Comparison of ENCODE assay signal across 8 cellular contexts in the genomic region with DNA sequence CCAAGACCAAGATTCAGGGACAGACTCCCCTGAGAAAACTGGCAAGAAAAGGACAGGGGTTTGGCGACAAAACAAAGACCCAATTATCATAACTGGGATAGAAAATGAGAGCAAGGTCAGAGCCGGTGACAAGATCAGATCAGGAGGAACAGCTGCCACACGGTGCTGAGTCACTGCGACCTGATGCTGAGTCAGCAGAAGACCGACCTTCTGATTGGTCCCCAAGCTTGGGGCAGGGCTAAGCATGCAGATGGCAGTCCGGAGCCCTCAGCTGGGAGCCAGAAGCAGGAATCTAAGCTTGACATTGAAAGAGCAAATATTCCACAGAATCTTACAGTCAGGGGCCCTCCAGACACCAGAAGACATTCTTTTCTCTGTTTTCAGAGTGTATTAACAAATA. TPM values are rescaled to one million over a fixed set of nuclear protein-coding genes. Genes with fewer than 3 reads are reported as not detected.
DNase-seq lines count a peak whose midpoint lies in the region; ATAC-seq and TF ChIP-seq lines count a peak whose summit lies in the region.

No MANE protein-coding gene starts in this region.

- DNase-seq in GM19240 (ENCODE audit: insufficient read length, low spot score) (peak; percentile 17), NCI-H2171 treated with DMSO at 0.1 percent for 48 hours (lab: John Stamatoyannopoulos, UW) (peak; percentile 98), WTC11 (ENCODE audit: low spot score) (peak; percentile 92), epithelial cell of proximal tubule (ENCODE audit: low read depth) (peak; percentile 70), myocyte (ENCODE audit: low read depth) (peak; percentile 88), thoracic aorta (ENCODE audit: low spot score) (peak; percentile 30)

- H3K27ac Mint-ChIP-seq in WTC11 = peak overlapping the region; percentile 77; the same call in 1 of the 2 replicates

- 0 out of 2 replicates have a peak, but pooled peaks cover 4% of the 10 kb centered on the region for H3K9me3 Mint-ChIP-seq in WTC11

- no peaks in the 10 kb centered on the region for H3K27me3 Mint-ChIP-seq in WTC11 (ENCODE audit: low read depth)

- no peaks in the 10 kb centered on the region for H3K36me3 Mint-ChIP-seq in WTC11

- peaks cover 16% of the 10 kb centered on the region for H3K4me1 Mint-ChIP-seq in WTC11

- peak overlapping the region; percentile 55 for H3K27ac ChIP-seq in C4-2B
- no peak overlapping the region for H3K27ac ChIP-seq in thoracic aorta

- no peaks in the 10 kb centered on the region for H3K36me3 ChIP-seq in thoracic aorta

- H3K4me3 Mint-ChIP-seq in WTC11 = no peak overlapping the region

- peak; percentile 89 for ATAC-seq in HG03354 (IDR thresholded peaks at IDR 0.05; ENCODE audit: poor library complexity, severe bottlenecking, unreplicated experiment)
- ATAC-seq in WTC11 = peak; percentile 97
- ATAC-seq in thoracic aorta (ENCODE audit: insufficient number of reproducible peaks, low FRiP score, low read depth) = peak; percentile 92

- CTCF ChIA-PET in WTC11 (lab: Charles Lee) = interaction anchor here (0.6 kb wide), 1 partner anchor 81 kb away, joined by 3 read pairs; no protein-coding TSS in a partner anchor

- TF ChIP-seq CTCF in C4-2B (conservative IDR thresholded peaks at IDR 0.05) = no peak
- no peak for TF ChIP-seq CTCF in WTC11 (IDR thresholded peaks at IDR 0.05)
- no peak for TF ChIP-seq CTCF in epithelial cell of proximal tubule (conservative IDR thresholded peaks at IDR 0.05; ENCODE audit: low read depth, low read length)
- no peak for TF ChIP-seq CTCF in thoracic aorta (IDR thresholded peaks at IDR 0.05)

- H3K27me3 ChIP-seq in thoracic aorta (replicated peaks; ENCODE audit: insufficient read depth) = no peaks in the 10 kb centered on the region

- H3K4me1 ChIP-seq in thoracic aorta (ENCODE audit: control insufficient read depth in 1 of 2, low read depth in 2 of 2) = peaks cover 0 to 5% of the 10 kb centered on the region in 2 donors

- no peaks in the 10 kb centered on the region for H3K9me3 ChIP-seq in thoracic aorta

- POLR2A ChIA-PET in WTC11 (lab: Charles Lee) = interaction anchor here (0.6 kb wide), 1 partner anchor 11 kb away, joined by 4 read pairs; no protein-coding TSS in a partner anchor

- H3K4me3 ChIP-seq in epithelial cell of proximal tubule (ENCODE audit: low read depth, low read length) = no peak overlapping the region
- peak overlapping the region; percentile 35 for H3K4me3 ChIP-seq in thoracic aorta

TF ChIP-seq in WTC11, 78 proteins besides CTCF, POLR2A, EP300 and RAD21:
- TF ChIP-seq NR1H2 (CRISPR knock-in tag; IDR thresholded peaks at IDR 0.05) (no peak), OVOL2 (CRISPR knock-in tag; IDR thresholded peaks at IDR 0.05; ENCODE audit: borderline replicate concordance) (no peak), NFYB (CRISPR knock-in tag; conservative IDR thresholded peaks at IDR 0.05; ENCODE audit: low read depth) (peak; percentile 32; the same call in 1 of the 2 replicates), NFE2L1 (CRISPR knock-in tag; IDR thresholded peaks at IDR 0.05) (peak; percentile 90)

RNA-seq across cellular contexts. Expression of a gene that starts 19.1 kb away (rescaled TPM):
- total RNA-seq in WTC11 (2021) (11.8 to 12.2 TPM (median 12.1 TPM) in 3 replicates), epithelial cell of proximal tubule (4.4 and 5.8 TPM in 2 replicates), myocyte (1.1 and 1.4 TPM in 2 replicates), thoracic aorta (10 to 100 TPM; 10.0 to 10.8 TPM)
- polyA plus RNA-seq in myocyte (2012) = 3.4 TPM

RNA-seq across cellular contexts. Expression of a gene that starts 28.9 kb away (rescaled TPM):
- 30.9 to 35.5 TPM (median 32.5 TPM) in 3 replicates for total RNA-seq in WTC11 (2021)
- total RNA-seq in epithelial cell of proximal tubule = 70.0 and 103 TPM in 2 replicates
- total RNA-seq in myocyte = 95.1 and 100 TPM in 2 replicates
- polyA plus RNA-seq in myocyte (2012) = 82.7 TPM
- total RNA-seq in thoracic aorta = 10 to 100 TPM; 78.5 to 79.7 TPM

Comparison
In these comparisons a context has a peak if more than half of its experiments do, and no peak if none do; other contexts are left out.
1. DNase-seq: peak in every context shown above with its lines; median percentile 98 in NCI-H2171 treated with DMSO at 0.1 percent for 48 hours; 92 in WTC11; 88 in myocyte; 70 in epithelial cell of proximal tubule; 30 in thoracic aorta; 17 in GM19240.